In the genomic region with DNA sequence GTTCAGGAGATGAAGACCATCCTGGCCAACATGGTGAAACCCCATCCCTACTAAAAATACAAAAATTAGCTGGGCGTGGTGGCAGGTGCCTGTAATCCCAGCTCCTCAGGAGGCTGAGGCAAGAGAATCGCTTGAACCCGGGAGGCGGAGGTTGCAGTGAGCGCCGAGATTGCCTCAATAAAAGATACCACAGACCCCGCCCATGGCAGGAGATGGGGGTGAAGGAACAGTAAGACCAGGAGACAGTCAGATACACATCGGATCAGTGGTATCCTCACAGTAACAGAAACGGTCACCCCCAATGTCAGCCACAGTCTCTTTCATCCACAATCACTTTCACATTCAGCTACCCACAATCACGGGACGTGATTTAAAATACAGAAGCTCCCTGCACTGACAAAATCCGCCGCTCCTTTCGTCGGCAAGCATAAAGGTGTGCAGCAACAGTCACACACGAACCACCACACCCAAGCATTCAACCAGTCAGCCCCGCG, we compare ENCODE assay signal across 8 cellular contexts. TPM values are rescaled to one million over a fixed set of nuclear protein-coding genes. Genes with fewer than 3 reads are reported as not detected.
DNase-seq lines count a peak whose midpoint lies in the region; ATAC-seq and TF ChIP-seq lines count a peak whose summit lies in the region.
"Not testable (repeated sequence)": the region's sequence is repeated elsewhere in the genome, so short reads cannot be mapped to it uniquely, and the experiment has no call there.

No MANE protein-coding gene starts in this region.

- not testable (repeated sequence) for H3K4me1 ChIP-seq in HCT116 (ENCODE audit: control insufficient read depth in 1 of 2, insufficient read depth in 2 of 2, low read length in 2 of 2); right cardiac atrium (ENCODE audit: control insufficient read depth, insufficient read depth, low read length); neural progenitor cell
- H3K4me1 ChIP-seq in tibial artery: peaks cover 0 to 14% (median 9%) of the 10 kb centered on the region in 4 donors

- not testable (repeated sequence) for TF ChIP-seq RAD21 in HCT116 (IDR thresholded peaks at IDR 0.05; ENCODE audit: low read depth)

- H3K9me2 ChIP-seq in HCT116 (ENCODE audit: insufficient read depth): not testable (repeated sequence)

- TF ChIP-seq POLR2A in HCT116 (IDR thresholded peaks at IDR 0.05; ENCODE audit: borderline replicate concordance, extremely low read depth, insufficient read depth, insufficient read length): not testable (repeated sequence)

- H3K27ac ChIP-seq in HCT116 (ENCODE audit: low read depth, low read length) (peak overlapping the region; percentile 47), HL-60 (replicated peaks) (peak overlapping the region; percentile 77), right cardiac atrium (ENCODE audit: low read length) (peak overlapping the region; percentile 74), tibial artery (peak overlapping the region; percentile 82 to 85)
- not testable (repeated sequence) for H3K27ac ChIP-seq in neural progenitor cell

- H3K79me2 ChIP-seq in HCT116 (ENCODE audit: insufficient read depth, low read length); neural progenitor cell (ENCODE audit: low read depth): not testable (repeated sequence)

- RAD21 ChIA-PET in HCT116 (lab: Charles Lee; ENCODE audit: low non-redundant PET in 1 of 2, low total read pairs in 2 of 2, uncharacterized antibody in 2 of 2, unreplicated experiment in 2 of 2): interaction anchor here in 1 of 2 experiments (0.7 kb wide), 1 partner anchor 454 kb away, joined by 6 read pairs; no protein-coding TSS in a partner anchor

- H3K4me3 ChIP-seq in HCT116 (replicated peaks in 1 of 2; ENCODE audit: low read depth in 1 of 2, low read length in 2 of 2): peak overlapping the region; percentile 57 to 59
- H3K4me3 ChIP-seq in HL-60 (replicated peaks; ENCODE audit: insufficient read depth, low read length): peak overlapping the region; percentile 62
- H3K4me3 ChIP-seq in right cardiac atrium (ENCODE audit: low read length): peak overlapping the region; percentile 72
- peak overlapping the region; percentile 72 for H3K4me3 ChIP-seq in neural progenitor cell
- peak overlapping the region; percentile 65 to 68 for H3K4me3 ChIP-seq in tibial artery

- H3K36me3 Mint-ChIP-seq in T-cell; MCF 10A (ENCODE audit: insufficient read depth, unreplicated experiment): not testable (repeated sequence)
- H3K36me3 Mint-ChIP-seq in neural progenitor cell: peaks cover 21% of the 10 kb centered on the region

- H2AFZ ChIP-seq in HCT116 (ENCODE audit: low read depth, low read length, poor library complexity, severe bottlenecking): not testable (repeated sequence)
- peak overlapping the region; percentile 92 for H2AFZ ChIP-seq in neural progenitor cell (replicated peaks)

- POLR2A ChIA-PET in HCT116 (lab: Charles Lee): interaction anchor here (0.6 to 1.2 kb wide), 4 partner anchors 28 to 1183 kb away, joined by 3 read pairs; no protein-coding TSS in a partner anchor
- POLR2A ChIA-PET in T-cell (lab: Charles Lee): interaction anchor here (0.7 to 1.5 kb wide), 7 partner anchors 36 to 537 kb away, joined by 3 to 9 read pairs (median 4); a partner anchor contains a TSS
- POLR2A ChIA-PET in MCF 10A (lab: Yijun Ruan, JAX): interaction anchor here (0.7 to 2.4 kb wide), 18 partner anchors 9 to 952 kb away, joined by 3 to 24 read pairs (median 4); a partner anchor contains a TSS

- peak overlapping the region; percentile 45; the same call in 1 of the 2 replicates for H3K9ac ChIP-seq in HCT116 (ENCODE audit: low read length)
- not testable (repeated sequence) for H3K9ac ChIP-seq in neural progenitor cell

- BruUV-seq in HCT116 (replicated peaks; lab: Mats Ljungman, UMichigan); MCF 10A (replicated peaks; lab: Mats Ljungman, UMichigan): not testable (repeated sequence)

- not testable (repeated sequence) for TF ChIP-seq CTCF in HCT116 (IDR thresholded peaks at IDR 0.05 in 2 of 3, conservative IDR thresholded peaks at IDR 0.05 in 1 of 3; ENCODE audit: borderline replicate concordance in 1 of 3, insufficient read depth in 1 of 3, low read depth in 2 of 3, low read length in 2 of 3); HL-60 (IDR thresholded peaks at IDR 0.05; ENCODE audit: insufficient read depth, low read length); MCF 10A (IDR thresholded peaks at IDR 0.05; ENCODE audit: unreplicated experiment); neural progenitor cell (IDR thresholded peaks at IDR 0.05); tibial artery (IDR thresholded peaks at IDR 0.05)

- H3K9me3 Mint-ChIP-seq in T-cell (peaks cover 5 to 13% (median 8%) of the 10 kb centered on the region in 3 donors), MCF 10A (ENCODE audit: unreplicated experiment) (peaks cover 14% of the 10 kb centered on the region), neural progenitor cell (peaks cover 35% of the 10 kb centered on the region)

- DNase-seq in HCT116 (ENCODE audit: low read depth, low spot score); HL-60 (ENCODE audit: low read depth in 1 of 2, low spot score in 1 of 2); T-cell; MCF 10A (ENCODE audit: unreplicated experiment); neural progenitor cell (ENCODE audit: low spot score); tibial artery: not testable (repeated sequence)
- DNase-seq in right cardiac atrium: peak; percentile 18 to 58 (median 57)

- H3K36me3 ChIP-seq in HCT116 (ENCODE audit: control insufficient read depth in 1 of 2, insufficient read depth in 2 of 2, low read length in 2 of 2); neural progenitor cell: not testable (repeated sequence)
- peaks cover 15 to 29% (median 20%) of the 10 kb centered on the region in 3 donors for H3K36me3 ChIP-seq in tibial artery

- not testable (repeated sequence) for H3F3A ChIP-seq in neural progenitor cell (ENCODE audit: low read depth)

- H4K20me1 ChIP-seq in HCT116 (ENCODE audit: insufficient read depth); neural progenitor cell (ENCODE audit: low read depth): not testable (repeated sequence)

- WGBS in right cardiac atrium: 10% methylated on average over 18 of the region's 18 CpGs

- CTCF ChIA-PET in HCT116 (lab: Charles Lee): not testable (repeated sequence)
- CTCF ChIA-PET in T-cell (lab: Charles Lee): interaction anchor here in 1 of 2 donors (0.6 to 2.0 kb wide), 10 partner anchors 36 to 1757 kb away, joined by 3 to 6 read pairs (median 4); a partner anchor contains a TSS
- CTCF ChIA-PET in MCF 10A (lab: Yijun Ruan, JAX): interaction anchor here (0.6 to 1.1 kb wide), 4 partner anchors 12 to 520 kb away, joined by 3 read pairs; a partner anchor contains a TSS

- peak overlapping the region; percentile 97 to 98 for H3K27ac Mint-ChIP-seq in T-cell
- H3K27ac Mint-ChIP-seq in MCF 10A (ENCODE audit: low read depth, unreplicated experiment): peak overlapping the region; percentile 88
- H3K27ac Mint-ChIP-seq in neural progenitor cell: not testable (repeated sequence)

- H3K4me2 ChIP-seq in HCT116 (ENCODE audit: low read length) (peak overlapping the region; percentile 77), neural progenitor cell (peak overlapping the region; percentile 73)

- intact Hi-C loops in HCT116 (cut with micrococcal nuclease); MCF 10A (cut with micrococcal nuclease); tibial artery (cut with DNase I; ENCODE audit: low total_unique reads): not testable (repeated sequence)
- intact Hi-C loops in right cardiac atrium (cut with DNase I): loop anchor here in 1 of 4 donors (10.0 kb wide), 1 partner anchor 56 kb away; no protein-coding TSS in a partner anchor

- H3K4me3 Mint-ChIP-seq in T-cell (peak overlapping the region; percentile 96 to 99 (median 98)), MCF 10A (ENCODE audit: unreplicated experiment) (peak overlapping the region; percentile 84), neural progenitor cell (peak overlapping the region; percentile 90)

- peak; percentile 39 for ATAC-seq in GM18502 (IDR thresholded peaks at IDR 0.05; ENCODE audit: poor library complexity, unreplicated experiment)
- peak; percentile 6; the same call in 1 of the 2 replicates for ATAC-seq in HCT116
- ATAC-seq in T-cell (replicated peaks in 1 of 4): peak; percentile 44 to 57 (median 50)
- peak in 1 of 2 donors; percentile 23 for ATAC-seq in right cardiac atrium

- not testable (repeated sequence) for H3K27me3 ChIP-seq in HCT116 (ENCODE audit: insufficient read depth, low read length); HL-60 (ENCODE audit: insufficient read depth, poor library complexity, severe bottlenecking); right cardiac atrium (ENCODE audit: control insufficient read depth, insufficient read depth); neural progenitor cell; tibial artery

- H3K4me1 Mint-ChIP-seq in T-cell (peaks cover 16 to 27% (median 17%) of the 10 kb centered on the region in 3 donors), MCF 10A (ENCODE audit: insufficient read depth, unreplicated experiment) (peaks cover 16% of the 10 kb centered on the region)
- H3K4me1 Mint-ChIP-seq in neural progenitor cell: not testable (repeated sequence)

- H3K27me3 Mint-ChIP-seq in T-cell; MCF 10A (ENCODE audit: insufficient read depth, unreplicated experiment); neural progenitor cell (ENCODE audit: insufficient read depth, low read depth): not testable (repeated sequence)

- H3K9me3 ChIP-seq in HCT116 (ENCODE audit: control insufficient read depth in 1 of 2, insufficient read depth in 1 of 2, low read depth in 1 of 2, low read length in 2 of 2); right cardiac atrium (ENCODE audit: control insufficient read depth, low read length); neural progenitor cell (ENCODE audit: low read depth): not testable (repeated sequence)
- peaks cover 0 to 21% (median 5%) of the 10 kb centered on the region in 3 donors for H3K9me3 ChIP-seq in tibial artery

RNA-seq across cellular contexts. Expression of a gene that starts 0.5 kb away (rescaled TPM):
- total RNA-seq in HCT116 (2021; ENCODE audit: unreplicated experiment) (2.0 TPM), T-cell (10 to 100 TPM in 1 of 5 donors, 1 to 10 TPM in 4; 8.1 to 10.3 (median 8.7) TPM), MCF 10A (2022) (4.3 and 5.0 TPM in 2 replicates), right cardiac atrium (1 to 10 TPM; 5.4 to 7.9 (median 6.9) TPM), neural progenitor cell (ENCODE audit: low replicate concordance) (7.1 and 8.6 TPM in 2 replicates)
- polyA plus RNA-seq in HCT116 (2012): 0.72 and 1.1 TPM in 2 replicates
- 4.2 TPM for polyA plus RNA-seq in right cardiac atrium
